In genomic region chr3:112814256-112814655, GRCh38 we compare ENCODE assay signal across 8 cellular contexts. TPM values are rescaled to one million over a fixed set of nuclear protein-coding genes. Genes with fewer than 3 reads are reported as not detected.
A peak's percentile ranks its signal among the peaks of the same experiment; 100 is the strongest.
DNase-seq lines count a peak whose midpoint lies in the region; FAIRE-seq and TF ChIP-seq lines count a peak whose summit lies in the region.

No MANE protein-coding gene starts in this region.

- H3K9me3 Mint-ChIP-seq in endothelial cell (ENCODE audit: unreplicated experiment): no peaks in the 10 kb centered on the region

- 47 to 51% (median 49%) methylated on average over 2 of the region's 2 CpGs for WGBS in small intestine, 3 donors

- no peaks in the 10 kb centered on the region for H3K36me3 ChIP-seq in small intestine (ENCODE audit: control insufficient read depth in 2 of 2, insufficient read depth in 2 of 2, low read length in 2 of 2)

- no peaks in the 10 kb centered on the region for H3K9me3 ChIP-seq in small intestine (ENCODE audit: control insufficient read depth, low read depth)

- DNase-seq in NCI-H82 (lab: John Stamatoyannopoulos, UW): peak; percentile 20
- DNase-seq in NCI-H82 treated with DMSO at 0.1 percent for 48 hours (lab: John Stamatoyannopoulos, UW; ENCODE audit: unreplicated experiment): no peak
- peak; percentile 57 for DNase-seq in RPMI7951 (ENCODE audit: low read depth)
- peak; percentile 37 for DNase-seq in foreskin melanocyte
- peak; percentile 43 for DNase-seq in small intestine
- no peak for DNase-seq in globus pallidus (ENCODE audit: low spot score)
- DNase-seq in NCI-H2227 (lab: John Stamatoyannopoulos, UW; ENCODE audit: unreplicated experiment): no peak
- no peak for DNase-seq in endothelial cell (ENCODE audit: low spot score)

- no peak overlapping the region for H3K4me3 Mint-ChIP-seq in endothelial cell (ENCODE audit: unreplicated experiment)

- H3K27me3 ChIP-seq in small intestine (ENCODE audit: control insufficient read depth in 2 of 2, insufficient read depth in 2 of 2, low read length in 2 of 2): no peaks in the 10 kb centered on the region

- no peak overlapping the region for H3K4me3 ChIP-seq in small intestine (ENCODE audit: low read depth in 1 of 2, low read length in 2 of 2)

- peaks cover 15% of the 10 kb centered on the region for H3K4me1 Mint-ChIP-seq in endothelial cell (ENCODE audit: unreplicated experiment)

- no peak for FAIRE-seq in small intestine (lab: Jason Lieb, UNC)

- peaks cover 0 to 3% of the 10 kb centered on the region in 2 donors for H3K4me1 ChIP-seq in small intestine (ENCODE audit: control insufficient read depth in 2 of 2, insufficient read depth in 1 of 2, low read depth in 1 of 2, low read length in 1 of 2)

- H3K27ac Mint-ChIP-seq in endothelial cell (ENCODE audit: unreplicated experiment): no peak overlapping the region

- no peak for TF ChIP-seq CTCF in endothelial cell (IDR thresholded peaks at IDR 0.05; ENCODE audit: unreplicated experiment)

- H3K27me3 Mint-ChIP-seq in endothelial cell (ENCODE audit: unreplicated experiment): no peaks in the 10 kb centered on the region

- no peaks in the 10 kb centered on the region for H3K36me3 Mint-ChIP-seq in endothelial cell (ENCODE audit: low read depth, unreplicated experiment)

- H3K27ac ChIP-seq in small intestine (ENCODE audit: low read depth in 1 of 2, low read length in 1 of 2): no peak overlapping the region

RNA-seq across cellular contexts. Expression of gene CD200R1L, which starts 32.4 kb away (rescaled TPM):
- total RNA-seq in RPMI7951 (2014; rRNA removed; shearing (Covaris generic)): not detected in 2 replicates
- not detected for polyA plus RNA-seq in small intestine
- total RNA-seq in endothelial cell (ENCODE audit: unreplicated experiment): not detected

Comparison
In these comparisons a context has a peak if more than half of its experiments do, and no peak if none do; other contexts are left out.
1. DNase-seq: peak in NCI-H82 (single experiment), RPMI7951 (single experiment), foreskin melanocyte (single experiment) and small intestine (single experiment); none in NCI-H82 treated with DMSO at 0.1 percent for 48 hours (single experiment), globus pallidus (single experiment), NCI-H2227 (single experiment) and endothelial cell (single experiment).